8 cellular contexts compared by ENCODE assay signal in genomic region chr22:37563153-37564081, GRCh38. TPM values are rescaled to one million over a fixed set of nuclear protein-coding genes. Genes with fewer than 3 reads are reported as not detected.
DNase-seq lines count a peak whose midpoint lies in the region; ATAC-seq, FAIRE-seq and TF ChIP-seq lines count a peak whose summit lies in the region.

No MANE protein-coding gene starts in this region.

- peak overlapping the region; percentile 47 for H3K4me3 ChIP-seq in osteoblast (ENCODE audit: insufficient read depth, low read length)

- peaks cover 73% of the 10 kb centered on the region for H3K79me2 ChIP-seq in osteoblast (ENCODE audit: insufficient read depth, low read length)

- in situ Hi-C loops in KBM-7 (cut with MboI; ENCODE audit: low pct_unique_long_range_greater_than_20kb, low sequenced_read_pairs): no loop called here

- peaks cover 59% of the 10 kb centered on the region for H3K4me1 ChIP-seq in osteoblast (ENCODE audit: insufficient read depth, low read length)

- no peaks in the 10 kb centered on the region for H3K27me3 ChIP-seq in osteoblast (ENCODE audit: insufficient read depth, low read length)

- TF ChIP-seq CTCF in osteoblast (IDR thresholded peaks at IDR 0.05; ENCODE audit: extremely low read depth, low read depth, low read length): no peak

- H3K27ac ChIP-seq in osteoblast (ENCODE audit: low read depth, low read length): peak overlapping the region; percentile 76

- H3K9me3 ChIP-seq in osteoblast (ENCODE audit: low read depth, low read length): no peaks in the 10 kb centered on the region

- peaks cover 72% of the 10 kb centered on the region for H4K20me1 ChIP-seq in osteoblast (ENCODE audit: insufficient read depth, low read length)

- no peak for ATAC-seq in GM19455 (IDR thresholded peaks at IDR 0.05; ENCODE audit: unreplicated experiment)

- H3K4me2 ChIP-seq in osteoblast (ENCODE audit: insufficient read depth, low read length): peak overlapping the region; percentile 96

- no peak for FAIRE-seq in GM19239 (lab: Jason Lieb, UNC)

- no peak overlapping the region for H2AFZ ChIP-seq in osteoblast (ENCODE audit: low read length)

- peak; percentile 93 for DNase-seq in Ammon's horn (ENCODE audit: low spot score)
- DNase-seq in RPMI7951 (ENCODE audit: low read depth): peak; percentile 91
- peak; percentile 94 for DNase-seq in fibroblast of peridontal ligament (ENCODE audit: extremely low read depth)
- DNase-seq in osteoblast (ENCODE audit: insufficient read length, low spot score, missing footprints): peak; percentile 99
- no peak for DNase-seq in NCI-H1105 treated with DMSO at 0.1 percent for 48 hours (lab: John Stamatoyannopoulos, UW)
- no peak for DNase-seq in GM19239 (ENCODE audit: insufficient read length, low spot score)
- no peak for DNase-seq in KBM-7

- H3K36me3 ChIP-seq in osteoblast (ENCODE audit: insufficient read depth, low read length): peaks cover 33% of the 10 kb centered on the region

RNA-seq across cellular contexts. Expression of gene CDC42EP1, which starts 3.1 kb away (rescaled TPM):
- total RNA-seq in RPMI7951 (2014; rRNA removed; shearing (Covaris generic)): 18.4 and 19.7 TPM in 2 replicates
- 28.6 and 35.5 TPM in 2 replicates for total RNA-seq in osteoblast

RNA-seq across cellular contexts. Expression of gene LGALS2, which starts 16.5 kb away (rescaled TPM):
- not detected in 2 replicates for total RNA-seq in RPMI7951 (2014; rRNA removed; shearing (Covaris generic))
- not detected in 2 replicates for total RNA-seq in osteoblast

RNA-seq across cellular contexts. Expression of gene CARD10, which starts 44.2 kb away (rescaled TPM):
- 3.5 and 3.6 TPM in 2 replicates for total RNA-seq in RPMI7951 (2014; rRNA removed; shearing (Covaris generic))
- 11.9 and 12.7 TPM in 2 replicates for total RNA-seq in osteoblast

RNA-seq across cellular contexts. Expression of gene GGA1, which starts 45.2 kb away (rescaled TPM):
- total RNA-seq in RPMI7951 (2014; rRNA removed; shearing (Covaris generic)): 29.7 and 31.3 TPM in 2 replicates
- 36.2 and 38.6 TPM in 2 replicates for total RNA-seq in osteoblast

Comparison
In these comparisons a context has a peak if more than half of its experiments do, and no peak if none do; other contexts are left out.
1. DNase-seq: peak in Ammon's horn (single experiment), RPMI7951 (single experiment), fibroblast of peridontal ligament (single experiment) and osteoblast (single experiment); none in NCI-H1105 treated with DMSO at 0.1 percent for 48 hours (single experiment), GM19239 (single experiment) and KBM-7 (single experiment).